ENCODE assay signal across 4 cellular contexts in the genomic region with DNA sequence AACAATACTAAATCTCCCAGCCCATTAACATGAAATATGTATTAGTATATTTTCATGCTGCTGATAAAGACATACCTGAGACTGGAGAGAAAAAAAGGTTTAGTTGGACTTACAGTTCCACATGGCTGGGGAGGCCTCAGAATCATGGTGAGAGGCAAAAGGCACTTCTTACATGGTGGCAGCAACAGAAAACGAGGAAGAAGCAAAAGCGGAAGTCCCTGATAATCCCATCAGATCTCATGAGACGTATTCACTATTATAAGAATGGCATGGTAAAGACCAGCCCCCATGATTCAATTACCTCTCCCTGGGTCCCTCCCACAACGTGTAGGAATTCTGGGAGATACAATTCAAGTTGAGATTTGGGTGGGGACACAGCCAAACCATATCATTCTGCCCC. TPM values are rescaled to one million over a fixed set of nuclear protein-coding genes. Genes with fewer than 3 reads are reported as not detected.
"Had no signal": no experiment of that assay in that cellular context is flagged by ENCODE, and none has a peak within 500 bp of the region (broad histone marks: within the 10 kb centered on the region; RNA-seq: fewer than 3 reads in every experiment).

No MANE protein-coding gene starts in this region.

RNA-seq across cellular contexts. Expression of gene CFAP210, which starts 7.4 kb away (rescaled TPM):
- total RNA-seq: HT-29, HT1080, IMR-90 had no signal
- polyA plus RNA-seq: IgD-negative memory B cell, IMR-90 had no signal
